8 cellular contexts compared by ENCODE assay signal in genomic region chr1:163321311-163322305, GRCh38. TPM values are rescaled to one million over a fixed set of nuclear protein-coding genes. Genes with fewer than 3 reads are reported as not detected.
DNase-seq lines count a peak whose midpoint lies in the region; ATAC-seq and TF ChIP-seq lines count a peak whose summit lies in the region.

TSS of gene NUF2 (plus strand) at chr1:163321954. CDS start at chr1:163326052, 4,098 bp downstream.

- peak; percentile 87 for TF ChIP-seq POLR2A in erythroblast (IDR thresholded peaks at IDR 0.05; ENCODE audit: low read length)

- peak; percentile 98 for ATAC-seq in GM21717 (IDR thresholded peaks at IDR 0.05; ENCODE audit: unreplicated experiment)

- no peaks in the 10 kb centered on the region for H3K27me3 ChIP-seq in mucosa of rectum (ENCODE audit: control insufficient read depth in 2 of 2, insufficient read depth in 2 of 2, low read length in 2 of 2)

- no peaks in the 10 kb centered on the region for H3K27me3 Mint-ChIP-seq in activated T-cell treated with anti-CD3 and anti-CD28 coated beads, Interleukin-2, amount 50 U/mL, for 24 hours

- H3K9ac ChIP-seq in mucosa of rectum (ENCODE audit: low read depth in 1 of 2, low read length in 2 of 2) = peak within 1 kb of the TSS; percentile 64 to 87

- no peaks in the 10 kb centered on the region for H3K9me3 ChIP-seq in mucosa of rectum (ENCODE audit: control insufficient read depth in 2 of 2, low read length in 2 of 2)

- in situ Hi-C loops in KBM-7 (cut with MboI; ENCODE audit: low pct_unique_long_range_greater_than_20kb, low sequenced_read_pairs) = loop anchor here (25.0 kb wide), 1 partner anchor 459 kb away; the partner anchor contains the start of gene CCDC190

- H3K36me3 ChIP-seq in mucosa of rectum (ENCODE audit: control insufficient read depth in 2 of 2, insufficient read depth in 2 of 2, low read length in 2 of 2) = peaks cover 0 to 5% of the 10 kb centered on the region in 2 donors

- DNase-seq in DMS153 treated with DMSO at 0.1 percent for 48 hours (lab: John Stamatoyannopoulos, UW; ENCODE audit: unreplicated experiment) (peak; percentile 98), KBM-7 (peak; percentile 99), erythroblast (lab: John Stamatoyannopoulos, UW) (peak; percentile 99)
- peak; percentile 99 for DNase-seq in activated T-cell treated with anti-CD3 and anti-CD28 coated beads, Interleukin-2, amount 50 U/mL, for 24 hours
- DNase-seq in stimulated activated CD8-positive, alpha-beta memory T cell treated with anti-CD3 and anti-CD28 coated beads, Interleukin-4, amount 100 ng/mL, for 48 hours = peak; percentile 97

- peaks cover 25% of the 10 kb centered on the region for H3K36me3 Mint-ChIP-seq in activated T-cell treated with anti-CD3 and anti-CD28 coated beads, Interleukin-2, amount 50 U/mL, for 24 hours (ENCODE audit: low read depth)

- H3K9me3 Mint-ChIP-seq in activated T-cell treated with anti-CD3 and anti-CD28 coated beads, Interleukin-2, amount 50 U/mL, for 24 hours = no peaks in the 10 kb centered on the region

- H3K4me3 ChIP-seq in mucosa of rectum (ENCODE audit: low read length in 2 of 2) = peak within 1 kb of the TSS; percentile 82 to 98

- H3K27ac Mint-ChIP-seq in activated T-cell treated with anti-CD3 and anti-CD28 coated beads, Interleukin-2, amount 50 U/mL, for 24 hours = peak within 1 kb of the TSS; percentile 98

- peaks cover 23% of the 10 kb centered on the region for H3K4me1 Mint-ChIP-seq in activated T-cell treated with anti-CD3 and anti-CD28 coated beads, Interleukin-2, amount 50 U/mL, for 24 hours (ENCODE audit: low read depth)

- peak within 1 kb of the TSS; percentile 71 to 72 for H3K27ac ChIP-seq in mucosa of rectum (ENCODE audit: low read depth in 2 of 2, low read length in 2 of 2)

- H3K4me3 Mint-ChIP-seq in activated T-cell treated with anti-CD3 and anti-CD28 coated beads, Interleukin-2, amount 50 U/mL, for 24 hours = peak within 1 kb of the TSS; percentile 90

- H3K4me1 ChIP-seq in mucosa of rectum (ENCODE audit: control insufficient read depth in 2 of 2, insufficient read depth in 2 of 2, low read length in 2 of 2) = peaks cover 7 to 11% of the 10 kb centered on the region in 2 donors

TF ChIP-seq in PFSK-1, 5 proteins besides CTCF, POLR2A, EP300 and RAD21:
- TF ChIP-seq TAF1 (IDR thresholded peaks at IDR 0.05; ENCODE audit: borderline replicate concordance, insufficient read depth, low read length) = peak; percentile 99
- peak; percentile 98 for TF ChIP-seq SIN3A (IDR thresholded peaks at IDR 0.05; ENCODE audit: borderline replicate concordance, insufficient read depth, low read length)
- TF ChIP-seq FOXP2 (optimal IDR thresholded peaks at IDR 0.05; ENCODE audit: borderline replicate concordance, extremely low read depth, extremely low read length, insufficient read depth) = peak; percentile 100
- peak; percentile 93 for TF ChIP-seq POLR2AphosphoS5 (IDR thresholded peaks at IDR 0.05; ENCODE audit: low read depth, low read length)
- TF ChIP-seq, protein P1, sequence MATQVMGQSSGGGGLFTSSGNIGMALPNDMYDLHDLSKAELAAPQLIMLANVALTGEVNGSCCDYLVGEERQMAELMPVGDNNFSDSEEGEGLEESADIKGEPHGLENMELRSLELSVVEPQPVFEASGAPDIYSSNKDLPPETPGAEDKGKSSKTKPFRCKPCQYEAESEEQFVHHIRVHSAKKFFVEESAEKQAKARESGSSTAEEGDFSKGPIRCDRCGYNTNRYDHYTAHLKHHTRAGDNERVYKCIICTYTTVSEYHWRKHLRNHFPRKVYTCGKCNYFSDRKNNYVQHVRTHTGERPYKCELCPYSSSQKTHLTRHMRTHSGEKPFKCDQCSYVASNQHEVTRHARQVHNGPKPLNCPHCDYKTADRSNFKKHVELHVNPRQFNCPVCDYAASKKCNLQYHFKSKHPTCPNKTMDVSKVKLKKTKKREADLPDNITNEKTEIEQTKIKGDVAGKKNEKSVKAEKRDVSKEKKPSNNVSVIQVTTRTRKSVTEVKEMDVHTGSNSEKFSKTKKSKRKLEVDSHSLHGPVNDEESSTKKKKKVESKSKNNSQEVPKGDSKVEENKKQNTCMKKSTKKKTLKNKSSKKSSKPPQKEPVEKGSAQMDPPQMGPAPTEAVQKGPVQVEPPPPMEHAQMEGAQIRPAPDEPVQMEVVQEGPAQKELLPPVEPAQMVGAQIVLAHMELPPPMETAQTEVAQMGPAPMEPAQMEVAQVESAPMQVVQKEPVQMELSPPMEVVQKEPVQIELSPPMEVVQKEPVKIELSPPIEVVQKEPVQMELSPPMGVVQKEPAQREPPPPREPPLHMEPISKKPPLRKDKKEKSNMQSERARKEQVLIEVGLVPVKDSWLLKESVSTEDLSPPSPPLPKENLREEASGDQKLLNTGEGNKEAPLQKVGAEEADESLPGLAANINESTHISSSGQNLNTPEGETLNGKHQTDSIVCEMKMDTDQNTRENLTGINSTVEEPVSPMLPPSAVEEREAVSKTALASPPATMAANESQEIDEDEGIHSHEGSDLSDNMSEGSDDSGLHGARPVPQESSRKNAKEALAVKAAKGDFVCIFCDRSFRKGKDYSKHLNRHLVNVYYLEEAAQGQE (IDR thresholded peaks at IDR 0.05; ENCODE audit: insufficient read depth in 1 of 2, low read depth in 2 of 2, low read length in 2 of 2) = peak; percentile 64 to 76

RNA-seq across cellular contexts. Expression of gene NUF2, which starts in this region (rescaled TPM):
- 5.7 TPM for polyA plus RNA-seq in PFSK-1 (2012; ENCODE audit: insufficient read length, low read depth)

Comparison
In these comparisons a context has a peak if more than half of its experiments do, and no peak if none do; other contexts are left out.
1. Peak in every context shown above with its lines: DNase-seq, ATAC-seq, H3K4me3 ChIP-seq and H3K27ac ChIP-seq.